Comparison of ENCODE assay signal across 1 cellular context in genomic region chr10:73998623-73999622, GRCh38.
TF ChIP-seq lines count a peak whose summit lies in the region.

No MANE protein-coding gene starts in this region.

TF ChIP-seq in endothelial cell of umbilical vein, 7 proteins besides CTCF, POLR2A, EP300 and RAD21:
- no peak for TF ChIP-seq GATA2 (IDR thresholded peaks at IDR 0.05; ENCODE audit: insufficient read depth, insufficient read length, low read depth, low read length)
- TF ChIP-seq FOS (IDR thresholded peaks at IDR 0.05; ENCODE audit: borderline replicate concordance, insufficient read depth, low read length) = peak; percentile 60
- TF ChIP-seq JUN (IDR thresholded peaks at IDR 0.05; ENCODE audit: borderline replicate concordance, insufficient read depth, insufficient read length, low read depth) = peak; percentile 17
